In genomic region chr16:53859995-53860540, GRCh38 we compare ENCODE assay signal across 20 cellular contexts.
"Had no signal": no experiment of that assay in that cellular context is flagged by ENCODE, and none has a peak within 500 bp of the region (broad histone marks: within the 10 kb centered on the region; RNA-seq: fewer than 3 reads in every experiment).

No MANE protein-coding gene starts in this region.

- ATAC-seq: HepG2 had no signal

- DNase-seq: IMR-90, Karpas-422, KG1, MG63, NCI-H1092, NCI-H1105 treated with DMSO at 0.1 percent for 48 hours, NCI-H1417 treated with DMSO at 0.1 percent for 48 hours, NCI-H187, NCI-H2029, NCI-H2081 treated with DMSO at 0.1 percent for 48 hours, NCI-H2171, NCI-H226, NCI-H446, NCI-H510A, NCI-H524 treated with DMSO at 0.1 percent for 48 hours, NCI-H69, NCI-H774, SHP77, SK-N-SH had no signal
